ENCODE assay signal across 8 cellular contexts in the genomic region with DNA sequence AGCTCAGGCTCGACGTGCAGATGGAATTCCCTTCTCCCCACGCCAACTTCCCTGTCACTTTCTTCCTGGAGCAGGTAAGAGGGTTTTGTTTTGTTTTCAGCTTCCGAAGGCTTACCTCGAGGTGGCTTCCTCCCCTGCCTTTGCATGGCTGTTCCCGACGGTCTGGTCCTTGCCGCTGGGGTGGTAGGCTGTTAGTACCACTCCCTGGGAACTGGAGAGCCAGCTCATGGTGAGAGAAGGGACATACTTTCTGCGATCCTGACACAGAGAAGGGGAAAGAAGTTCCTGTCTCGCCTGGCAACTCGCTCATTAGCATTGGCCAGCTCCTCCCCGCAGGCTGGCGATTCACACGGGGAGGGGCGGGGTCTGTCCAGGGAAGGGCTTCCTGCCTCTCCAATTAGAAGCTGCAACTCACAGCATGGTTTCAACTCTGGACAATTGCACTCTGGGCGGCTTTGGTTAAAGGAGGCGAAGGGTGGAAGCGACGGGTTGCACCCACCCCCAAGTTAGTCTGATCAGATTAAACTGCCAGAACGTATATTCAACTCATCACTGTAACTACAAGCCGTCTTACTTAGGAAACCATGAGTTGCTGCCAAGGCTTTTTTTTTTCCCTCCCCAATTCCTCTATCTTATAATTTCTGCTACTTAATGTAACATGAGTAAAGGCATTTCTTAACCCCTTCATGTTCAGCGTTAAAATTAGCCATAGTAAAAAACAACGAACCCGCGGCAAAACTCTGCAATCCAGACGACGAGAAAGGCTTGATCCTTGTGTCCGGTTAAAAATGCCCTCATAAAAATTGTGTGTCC. TPM values are rescaled to one million over a fixed set of nuclear protein-coding genes. Genes with fewer than 3 reads are reported as not detected.
A peak's percentile ranks its signal among the peaks of the same experiment; 100 is the strongest.
DNase-seq lines count a peak whose midpoint lies in the region; ATAC-seq and TF ChIP-seq lines count a peak whose summit lies in the region.

A gene with protein sequence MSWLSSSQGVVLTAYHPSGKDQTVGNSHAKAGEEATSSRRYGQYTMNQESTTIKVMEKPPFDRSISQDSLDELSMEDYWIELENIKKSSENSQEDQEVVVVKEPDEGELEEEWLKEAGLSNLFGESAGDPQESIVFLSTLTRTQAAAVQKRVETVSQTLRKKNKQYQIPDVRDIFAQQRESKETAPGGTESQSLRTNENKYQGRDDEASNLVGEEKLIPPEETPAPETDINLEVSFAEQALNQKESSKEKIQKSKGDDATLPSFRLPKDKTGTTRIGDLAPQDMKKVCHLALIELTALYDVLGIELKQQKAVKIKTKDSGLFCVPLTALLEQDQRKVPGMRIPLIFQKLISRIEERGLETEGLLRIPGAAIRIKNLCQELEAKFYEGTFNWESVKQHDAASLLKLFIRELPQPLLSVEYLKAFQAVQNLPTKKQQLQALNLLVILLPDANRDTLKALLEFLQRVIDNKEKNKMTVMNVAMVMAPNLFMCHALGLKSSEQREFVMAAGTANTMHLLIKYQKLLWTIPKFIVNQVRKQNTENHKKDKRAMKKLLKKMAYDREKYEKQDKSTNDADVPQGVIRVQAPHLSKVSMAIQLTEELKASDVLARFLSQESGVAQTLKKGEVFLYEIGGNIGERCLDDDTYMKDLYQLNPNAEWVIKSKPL (minus strand): TSS at position 269 of the 813 bp plus-strand sequence. CDS start 41 bp downstream, at position 228.

- H3K27me3 ChIP-seq in thyroid gland, result no peaks in the 10 kb centered on the region

- peak within 1 kb of the TSS; percentile 84 to 93 for H3K27ac Mint-ChIP-seq in activated naive CD4-positive, alpha-beta T cell treated with anti-CD3 and anti-CD28 coated beads, Interleukin-2, amount 50 U/mL, for 72 hours
- H3K27ac Mint-ChIP-seq in glutamatergic neuron (ENCODE audit: unreplicated experiment) (peak within 1 kb of the TSS; percentile 87), osteocyte (ENCODE audit: unreplicated experiment) (peak within 1 kb of the TSS; percentile 99)

- H3K4me1 Mint-ChIP-seq in glutamatergic neuron (ENCODE audit: low read depth, unreplicated experiment) (peaks cover 7% of the 10 kb centered on the region), osteocyte (ENCODE audit: unreplicated experiment) (peaks cover 43% of the 10 kb centered on the region)

- TF ChIP-seq CTCF in glutamatergic neuron (IDR thresholded peaks at IDR 0.05; ENCODE audit: partially characterized antibody, unreplicated experiment) (no peak), osteocyte (IDR thresholded peaks at IDR 0.05) (no peak), thyroid gland (IDR thresholded peaks at IDR 0.05) (no peak)

- peak; percentile 95 for ATAC-seq in GM21526 (IDR thresholded peaks at IDR 0.05; ENCODE audit: low FRiP score, unreplicated experiment)
- ATAC-seq in activated naive CD4-positive, alpha-beta T cell treated with anti-CD3 and anti-CD28 coated beads, Interleukin-2, amount 50 U/mL, for 72 hours, result peak; percentile 96 to 99

- peaks cover 5 to 6% of the 10 kb centered on the region in 2 donors for H3K36me3 Mint-ChIP-seq in activated naive CD4-positive, alpha-beta T cell treated with anti-CD3 and anti-CD28 coated beads, Interleukin-2, amount 50 U/mL, for 72 hours
- H3K36me3 Mint-ChIP-seq in glutamatergic neuron (ENCODE audit: unreplicated experiment), result no peaks in the 10 kb centered on the region
- H3K36me3 Mint-ChIP-seq in osteocyte (ENCODE audit: unreplicated experiment), result peaks cover 14% of the 10 kb centered on the region

- DNase-seq in DMS53 (lab: John Stamatoyannopoulos, UW) (peak; percentile 91), HuH-7 (ENCODE audit: low spot score) (peak; percentile 78), SK-N-DZ (ENCODE audit: low spot score) (peak; percentile 76), glutamatergic neuron (peak; percentile 85), osteocyte (ENCODE audit: extremely low spot score, unreplicated experiment) (peak; percentile 95), thyroid gland (peak; percentile 93 to 95)
- peak; percentile 71 to 76 for DNase-seq in activated naive CD4-positive, alpha-beta T cell treated with anti-CD3 and anti-CD28 coated beads, Interleukin-2, amount 50 U/mL, for 72 hours (ENCODE audit: low spot score in 2 of 2)

- H3K9me3 ChIP-seq in thyroid gland, result no peaks in the 10 kb centered on the region

- H3K4me1 ChIP-seq in thyroid gland, result peaks cover 13 to 24% of the 10 kb centered on the region in 2 donors

- 8 to 10% methylated on average over 28 of the region's 28 CpGs for WGBS in thyroid gland, 2 donors

- peak; percentile 4 to 91 for TF ChIP-seq POLR2A in thyroid gland (IDR thresholded peaks at IDR 0.05)

- H3K4me3 Mint-ChIP-seq in glutamatergic neuron (ENCODE audit: unreplicated experiment) (peak within 1 kb of the TSS; percentile 97), osteocyte (ENCODE audit: unreplicated experiment) (peak within 1 kb of the TSS; percentile 95)

- intact Hi-C loops in thyroid gland (cut with DNase I), result no loop called here

- no peaks in the 10 kb centered on the region for H3K27me3 Mint-ChIP-seq in glutamatergic neuron (ENCODE audit: unreplicated experiment)
- no peaks in the 10 kb centered on the region for H3K27me3 Mint-ChIP-seq in osteocyte (ENCODE audit: unreplicated experiment)

- peak within 1 kb of the TSS; percentile 37 to 90 (median 83) for H3K27ac ChIP-seq in thyroid gland

- no peaks in the 10 kb centered on the region for H3K9me3 Mint-ChIP-seq in activated naive CD4-positive, alpha-beta T cell treated with anti-CD3 and anti-CD28 coated beads, Interleukin-2, amount 50 U/mL, for 72 hours
- H3K9me3 Mint-ChIP-seq in glutamatergic neuron (ENCODE audit: unreplicated experiment), result peaks cover 2% of the 10 kb centered on the region
- H3K9me3 Mint-ChIP-seq in osteocyte (ENCODE audit: unreplicated experiment), result no peaks in the 10 kb centered on the region

- peak within 1 kb of the TSS; percentile 15 to 56 (median 44) for H3K4me3 ChIP-seq in thyroid gland (replicated peaks in 1 of 3)

- no peaks in the 10 kb centered on the region for H3K36me3 ChIP-seq in thyroid gland

RNA-seq across cellular contexts. Expression of the gene that starts here (rescaled TPM):
- polyA plus RNA-seq in SK-N-DZ (2014; cell fraction: cytosol; rRNA removed), result 0.83 and 1.2 TPM in 2 replicates
- 0.19 and 0.30 TPM in 2 replicates for polyA plus RNA-seq in SK-N-DZ (2014; cell fraction: nucleus; rRNA removed)
- total RNA-seq in activated naive CD4-positive, alpha-beta T cell treated with anti-CD3 and anti-CD28 coated beads, Interleukin-2, amount 50 U/mL, for 72 hours, result 1 to 10 TPM; 7.7 to 8.7 TPM
- total RNA-seq in glutamatergic neuron (ENCODE audit: unreplicated experiment) (7.9 TPM), osteocyte (12.8 and 13.3 TPM in 2 replicates), thyroid gland (10 to 100 TPM; 26.5 to 31.6 (median 28.3) TPM)

Comparison
In these comparisons a context has a peak if more than half of its experiments do, and no peak if none do; other contexts are left out.
1. Peak in every context shown above with its lines: DNase-seq, ATAC-seq, H3K4me3 ChIP-seq and H3K27ac ChIP-seq.